ENCODE assay signal across 8 cellular contexts in the genomic region with DNA sequence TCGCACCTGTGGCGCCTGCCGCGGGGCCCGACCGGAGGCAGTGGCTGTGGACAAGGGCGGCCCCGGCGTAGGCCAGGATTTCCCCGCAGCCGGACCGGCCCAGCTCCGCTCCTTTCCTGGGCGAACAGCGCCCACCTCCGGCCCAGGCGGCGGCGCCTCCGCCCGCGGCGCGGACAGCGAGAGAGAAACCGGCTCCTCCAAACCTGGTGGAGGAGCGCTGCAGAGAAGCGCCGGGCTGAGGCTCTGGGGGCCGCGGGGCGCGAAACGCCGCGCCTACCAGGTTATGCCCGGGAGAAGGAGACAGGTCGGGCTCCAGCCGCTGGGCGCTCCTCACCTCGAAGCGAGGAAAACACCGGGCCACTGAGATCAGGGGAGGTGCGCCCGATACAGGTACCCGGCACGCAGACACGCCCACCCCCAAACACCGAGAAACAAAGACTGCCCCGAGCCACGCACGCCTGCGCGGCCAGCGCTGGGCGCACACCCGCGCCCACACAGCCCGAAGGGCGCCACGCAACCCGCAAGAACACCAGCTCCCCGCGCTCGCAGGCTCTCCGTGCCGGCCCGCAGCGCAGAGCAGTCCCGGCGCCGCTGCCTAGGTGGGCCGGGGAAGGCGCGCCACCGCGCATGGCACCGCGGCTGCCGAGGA. TPM values are rescaled to one million over a fixed set of nuclear protein-coding genes. Genes with fewer than 3 reads are reported as not detected.
DNase-seq lines count a peak whose midpoint lies in the region; ATAC-seq and TF ChIP-seq lines count a peak whose summit lies in the region.

No MANE protein-coding gene starts in this region.

- no TSS peak for BruUV-seq in PC-3 (replicated peaks; lab: Mats Ljungman, UMichigan)

- H3K79me2 ChIP-seq in PC-3 (ENCODE audit: low read length) = no peaks in the 10 kb centered on the region

- TF ChIP-seq CTCF in kidney epithelial cell (IDR thresholded peaks at IDR 0.05; ENCODE audit: insufficient read depth, low read length, poor library complexity, severe bottlenecking) = peak; percentile 28
- peak in 2 of 3 experiments; percentile 29 to 40 for TF ChIP-seq CTCF in testis (IDR thresholded peaks at IDR 0.05)
- TF ChIP-seq CTCF in PC-3 (conservative IDR thresholded peaks at IDR 0.05; ENCODE audit: low read depth, low read length) = no peak

- H3K9me3 ChIP-seq in testis = no peaks in the 10 kb centered on the region
- H3K9me3 ChIP-seq in PC-3 (ENCODE audit: low read length) = no peaks in the 10 kb centered on the region

- H3K27ac Mint-ChIP-seq in activated naive CD4-positive, alpha-beta T cell treated with anti-CD3 and anti-CD28 coated beads, Interleukin-2, amount 10 ng/mL, durations not matched to agents 7 days and 5 days = no peak overlapping the region

- TF ChIP-seq POLR2A in testis (IDR thresholded peaks at IDR 0.05) = no peak

- DNase-seq in activated naive CD4-positive, alpha-beta T cell treated with anti-CD3 and anti-CD28 coated beads, Interleukin-2, amount 10 ng/mL, durations not matched to agents 7 days and 5 days = peak; percentile 20
- DNase-seq in activated naive CD4-positive, alpha-beta T cell (lab: John Stamatoyannopoulos, UW) = no peak
- DNase-seq in astrocyte of the hippocampus (ENCODE audit: low read depth, low spot score) (peak; percentile 76), kidney epithelial cell (ENCODE audit: low read depth) (no peak), testis (peak; percentile 66), PC-3 (no peak)
- DNase-seq in stimulated activated CD4-positive, alpha-beta T cell treated with anti-CD3 and anti-CD28 coated beads, Interleukin-12 subunit alpha, Interleukin-12 subunit beta, amount 100 ng/mL, for 4 hours = no peak

- H3K4me1 ChIP-seq in testis = peaks cover 14% of the 10 kb centered on the region
- H3K4me1 ChIP-seq in PC-3 (ENCODE audit: insufficient read depth, low read length) = no peaks in the 10 kb centered on the region

- H3K9me2 ChIP-seq in PC-3 (replicated peaks; ENCODE audit: low read length) = no peaks in the 10 kb centered on the region

- no peak overlapping the region for H3K4me2 ChIP-seq in PC-3 (ENCODE audit: low read length)

- no peaks in the 10 kb centered on the region for H4K20me1 ChIP-seq in PC-3 (ENCODE audit: low read length)

- no peaks in the 10 kb centered on the region for H3K9me3 Mint-ChIP-seq in activated naive CD4-positive, alpha-beta T cell treated with anti-CD3 and anti-CD28 coated beads, Interleukin-2, amount 10 ng/mL, durations not matched to agents 7 days and 5 days

- no peak overlapping the region for H3K9ac ChIP-seq in PC-3 (ENCODE audit: low read length)

- H3F3A ChIP-seq in PC-3 (ENCODE audit: low read length, unreplicated experiment) = no peaks in the 10 kb centered on the region

- CTCF ChIA-PET in activated naive CD4-positive, alpha-beta T cell treated with anti-CD3 and anti-CD28 coated beads, Interleukin-2, amount 10 ng/mL, durations not matched to agents 7 days and 5 days (lab: Charles Lee) = no interaction called here
- CTCF ChIA-PET in PC-3 (lab: Charles Lee) = no interaction called here

- peaks cover 76% of the 10 kb centered on the region for H3K27me3 Mint-ChIP-seq in activated naive CD4-positive, alpha-beta T cell treated with anti-CD3 and anti-CD28 coated beads, Interleukin-2, amount 10 ng/mL, durations not matched to agents 7 days and 5 days

- H3K36me3 ChIP-seq in kidney epithelial cell (ENCODE audit: control insufficient read depth, insufficient read depth, low read length) = no peaks in the 10 kb centered on the region
- no peaks in the 10 kb centered on the region for H3K36me3 ChIP-seq in testis (ENCODE audit: low read depth, missing control alignments)
- H3K36me3 ChIP-seq in PC-3 (ENCODE audit: low read depth, low read length) = no peaks in the 10 kb centered on the region

- POLR2A ChIA-PET in PC-3 (lab: Charles Lee; ENCODE audit: unreplicated experiment) = no interaction called here

- H3K4me1 Mint-ChIP-seq in activated naive CD4-positive, alpha-beta T cell treated with anti-CD3 and anti-CD28 coated beads, Interleukin-2, amount 10 ng/mL, durations not matched to agents 7 days and 5 days = peaks cover 13% of the 10 kb centered on the region

- H3K27ac ChIP-seq in testis (no peak overlapping the region), PC-3 (ENCODE audit: low read length) (no peak overlapping the region)

- peaks cover 64% of the 10 kb centered on the region for H3K27me3 ChIP-seq in kidney epithelial cell (ENCODE audit: control insufficient read depth, insufficient read depth, low read length)
- H3K27me3 ChIP-seq in testis = no peaks in the 10 kb centered on the region
- H3K27me3 ChIP-seq in PC-3 (ENCODE audit: low read length) = peaks cover 38% of the 10 kb centered on the region

- peaks cover 1% of the 10 kb centered on the region for H3K36me3 Mint-ChIP-seq in activated naive CD4-positive, alpha-beta T cell treated with anti-CD3 and anti-CD28 coated beads, Interleukin-2, amount 10 ng/mL, durations not matched to agents 7 days and 5 days

- no peak overlapping the region for H3K4me3 Mint-ChIP-seq in activated naive CD4-positive, alpha-beta T cell treated with anti-CD3 and anti-CD28 coated beads, Interleukin-2, amount 10 ng/mL, durations not matched to agents 7 days and 5 days

- no peak overlapping the region for H2AFZ ChIP-seq in PC-3 (ENCODE audit: low read length)

- WGBS in testis, 2 donors = 22 to 23% methylated on average over 14 to 70 of the region's 80 CpGs

- H3K4me3 ChIP-seq in kidney epithelial cell (ENCODE audit: low read depth, low read length) = no peak overlapping the region
- H3K4me3 ChIP-seq in testis = peak overlapping the region; percentile 42 to 48
- no peak overlapping the region for H3K4me3 ChIP-seq in PC-3 (ENCODE audit: low read length)

- ATAC-seq in PC-3 (no peak), HG03378 (IDR thresholded peaks at IDR 0.05; ENCODE audit: unreplicated experiment) (no peak)

- intact Hi-C loops in testis (cut with DNase I; ENCODE audit: low total_unique reads) = no loop called here
- intact Hi-C loops in PC-3 (cut with micrococcal nuclease) = no loop called here

RNA-seq across cellular contexts. Expression of a gene that starts 3.3 kb away (rescaled TPM):
- total RNA-seq in kidney epithelial cell (0.33 and 2.3 TPM in 2 replicates), testis (10 to 100 TPM in 1 of 2 donors, 1 to 10 TPM in 1; 8.1 to 16.7 TPM), PC-3 (2014; rRNA removed) (not detected in 2 replicates)
- polyA plus RNA-seq in testis (ENCODE audit: insufficient read depth, low read depth, low replicate concordance) = 7.4 TPM

Comparison
In these comparisons a context has a peak if more than half of its experiments do, and no peak if none do; other contexts are left out.
1. DNase-seq: peak in activated naive CD4-positive, alpha-beta T cell treated with anti-CD3 and anti-CD28 coated beads, Interleukin-2, amount 10 ng/mL, durations not matched to agents 7 days and 5 days (single experiment), astrocyte of the hippocampus (single experiment) and testis (single experiment); none in activated naive CD4-positive, alpha-beta T cell (0 of 4), kidney epithelial cell (single experiment), PC-3 (single experiment) and stimulated activated CD4-positive, alpha-beta T cell treated with anti-CD3 and anti-CD28 coated beads, Interleukin-12 subunit alpha, Interleukin-12 subunit beta, amount 100 ng/mL, for 4 hours (single experiment).
2. H3K4me3 ChIP-seq: peak in testis (2 of 2); none in kidney epithelial cell (single experiment) and PC-3 (single experiment).